ENCODE assay signal across 14 cellular contexts in the genomic region with DNA sequence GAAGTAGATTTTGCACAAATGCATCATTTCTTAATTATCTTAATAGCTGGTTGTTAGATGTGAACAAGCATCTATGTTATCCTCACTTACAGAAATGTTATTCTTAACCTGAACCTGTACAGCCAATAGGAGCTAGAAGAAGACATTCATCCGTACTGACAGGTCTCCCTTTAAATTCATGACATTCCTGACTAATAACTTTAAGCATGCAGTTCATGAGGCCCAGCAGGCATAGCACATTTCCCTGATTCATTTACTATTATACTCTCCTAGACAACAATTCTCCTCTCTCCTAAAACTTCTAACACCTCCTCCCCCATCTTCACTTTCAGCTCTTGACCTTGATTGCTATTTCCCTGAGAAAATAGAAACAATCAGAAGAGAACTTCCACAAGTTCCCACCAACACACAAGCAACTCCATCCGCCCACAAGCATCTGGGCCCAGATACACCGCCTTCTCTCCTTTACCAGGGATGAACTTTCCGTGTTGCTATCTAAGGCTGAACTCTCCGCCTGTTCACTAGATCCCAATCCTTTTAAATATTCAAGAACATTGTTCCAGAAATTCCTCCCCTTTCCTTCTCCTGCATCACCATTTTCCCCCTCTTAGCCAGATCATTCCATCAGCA.
DNase-seq lines count a peak whose midpoint lies in the region; ATAC-seq and TF ChIP-seq lines count a peak whose summit lies in the region.
"Had no signal": no experiment of that assay in that cellular context is flagged by ENCODE, and none has a peak within 500 bp of the region (broad histone marks: within the 10 kb centered on the region; RNA-seq: fewer than 3 reads in every experiment).

No MANE protein-coding gene starts in this region.

- no peak overlapping the region for H3K23ac ChIP-seq in mesenchymal stem cell (ENCODE audit: low read length in 2 of 2)

- DNase-seq in activated naive CD4-positive, alpha-beta T cell treated with anti-CD3 and anti-CD28 coated beads, Interleukin-2, amount 50 U/mL, for 72 hours (ENCODE audit: low spot score in 2 of 2): no peak
- peak; percentile 35 for DNase-seq in astrocyte of the hippocampus (ENCODE audit: low read depth, low spot score)
- DNase-seq in mesenchymal stem cell: no peak
- no peak for DNase-seq in UCSD-AML1 (lab: John Stamatoyannopoulos, UW; ENCODE audit: unreplicated experiment)
- DNase-seq in body of pancreas: no peak
- no peak for DNase-seq in stimulated activated CD4-positive, alpha-beta T cell treated with anti-CD3 and anti-CD28 coated beads, Interleukin-15, amount 100 ng/mL, for 24 hours
- DNase-seq: 8988T, C1 segment of cervical spinal cord, HCEC 1CT, NCI-H2107, Peyer's patch, SIG-M5 had no signal

- H2AK5ac ChIP-seq in mesenchymal stem cell (ENCODE audit: low read length, severe bottlenecking): peak overlapping the region; percentile 15

- H3K9ac ChIP-seq in mesenchymal stem cell (ENCODE audit: low read length): no peak overlapping the region

- intact Hi-C loops in body of pancreas (cut with DNase I): no loop called here

- peak overlapping the region; percentile 32 for H3K27ac Mint-ChIP-seq in activated naive CD4-positive, alpha-beta T cell treated with anti-CD3 and anti-CD28 coated beads, Interleukin-2, amount 50 U/mL, for 24 hours
- H3K27ac Mint-ChIP-seq in activated naive CD4-positive, alpha-beta T cell treated with anti-CD3 and anti-CD28 coated beads, Interleukin-2, amount 50 U/mL, for 72 hours: no peak overlapping the region

- no peaks in the 10 kb centered on the region for H3K36me3 ChIP-seq in mesenchymal stem cell (ENCODE audit: control insufficient read depth in 1 of 2, insufficient read depth in 2 of 2, low read depth in 1 of 2, low read length in 2 of 2)
- H3K36me3 ChIP-seq in body of pancreas (replicated peaks in 1 of 2; ENCODE audit: insufficient read depth in 1 of 2, low read depth in 2 of 2): no peaks in the 10 kb centered on the region
- H3K36me3 ChIP-seq: Peyer's patch had no signal

- H4K8ac ChIP-seq in mesenchymal stem cell (ENCODE audit: low read length): no peak overlapping the region

- no peak overlapping the region for H2BK5ac ChIP-seq in mesenchymal stem cell (ENCODE audit: low read depth, low read length, poor library complexity, severe bottlenecking)

- no peaks in the 10 kb centered on the region for H3K36me3 Mint-ChIP-seq in activated naive CD4-positive, alpha-beta T cell treated with anti-CD3 and anti-CD28 coated beads, Interleukin-2, amount 50 U/mL, for 24 hours
- no peaks in the 10 kb centered on the region for H3K36me3 Mint-ChIP-seq in activated naive CD4-positive, alpha-beta T cell treated with anti-CD3 and anti-CD28 coated beads, Interleukin-2, amount 50 U/mL, for 72 hours

- H4K91ac ChIP-seq in mesenchymal stem cell (ENCODE audit: low read length): no peak overlapping the region

- H3K27ac ChIP-seq in mesenchymal stem cell (ENCODE audit: low read length, poor library complexity, severe bottlenecking) (peak overlapping the region; percentile 75), body of pancreas (no peak overlapping the region)
- H3K27ac ChIP-seq: Peyer's patch had no signal

- no peak overlapping the region for H3K4ac ChIP-seq in mesenchymal stem cell (ENCODE audit: low read depth in 1 of 2, low read length in 2 of 2)

- ATAC-seq in activated naive CD4-positive, alpha-beta T cell treated with anti-CD3 and anti-CD28 coated beads, Interleukin-2, amount 50 U/mL, for 72 hours: no peak
- ATAC-seq in body of pancreas (no peak), GM18909 (IDR thresholded peaks at IDR 0.05; ENCODE audit: poor library complexity, unreplicated experiment) (no peak)

- H2AFZ ChIP-seq in mesenchymal stem cell (ENCODE audit: low read depth, low read length): no peak overlapping the region

- no peak overlapping the region for H3K14ac ChIP-seq in mesenchymal stem cell (ENCODE audit: low read length in 2 of 2)

- no peaks in the 10 kb centered on the region for H3K9me3 Mint-ChIP-seq in activated naive CD4-positive, alpha-beta T cell treated with anti-CD3 and anti-CD28 coated beads, Interleukin-2, amount 50 U/mL, for 24 hours
- H3K9me3 Mint-ChIP-seq in activated naive CD4-positive, alpha-beta T cell treated with anti-CD3 and anti-CD28 coated beads, Interleukin-2, amount 50 U/mL, for 72 hours: no peaks in the 10 kb centered on the region

- WGBS in mesenchymal stem cell: 83% methylated on average over 5 of the region's 5 CpGs
- 69 to 70% methylated on average over 5 of the region's 5 CpGs for WGBS in body of pancreas, 2 donors

- H2BK12ac ChIP-seq in mesenchymal stem cell (ENCODE audit: low read length in 2 of 2): no peak overlapping the region

- H3K9me3 ChIP-seq in mesenchymal stem cell (ENCODE audit: control insufficient read depth, low read length): no peaks in the 10 kb centered on the region
- H3K9me3 ChIP-seq in body of pancreas: no peaks in the 10 kb centered on the region
- H3K9me3 ChIP-seq: Peyer's patch had no signal

- no peak overlapping the region for H2BK15ac ChIP-seq in mesenchymal stem cell (ENCODE audit: low read depth, poor library complexity, severe bottlenecking)

- peaks cover 8% of the 10 kb centered on the region for H3K4me1 ChIP-seq in mesenchymal stem cell (ENCODE audit: control insufficient read depth, insufficient read depth, low read depth, low read length)
- H3K4me1 ChIP-seq in body of pancreas: no peaks in the 10 kb centered on the region
- H3K4me1 ChIP-seq: Peyer's patch had no signal

- no peaks in the 10 kb centered on the region for H3K4me1 Mint-ChIP-seq in activated naive CD4-positive, alpha-beta T cell treated with anti-CD3 and anti-CD28 coated beads, Interleukin-2, amount 50 U/mL, for 24 hours

- H3K27me3 Mint-ChIP-seq in activated naive CD4-positive, alpha-beta T cell treated with anti-CD3 and anti-CD28 coated beads, Interleukin-2, amount 50 U/mL, for 24 hours: peaks cover 2% of the 10 kb centered on the region

- no peak overlapping the region for H3K4me2 ChIP-seq in mesenchymal stem cell (ENCODE audit: low read length, poor library complexity, severe bottlenecking)

- no peaks in the 10 kb centered on the region for H3K27me3 ChIP-seq in mesenchymal stem cell (ENCODE audit: control insufficient read depth in 1 of 2, insufficient read depth in 1 of 2, low read length in 2 of 2)
- no peaks in the 10 kb centered on the region for H3K27me3 ChIP-seq in body of pancreas
- H3K27me3 ChIP-seq: Peyer's patch had no signal

- no peak for TF ChIP-seq CTCF in body of pancreas (IDR thresholded peaks at IDR 0.05)

- H3K4me3 Mint-ChIP-seq in activated naive CD4-positive, alpha-beta T cell treated with anti-CD3 and anti-CD28 coated beads, Interleukin-2, amount 50 U/mL, for 24 hours: no peak overlapping the region

- no peaks in the 10 kb centered on the region for H3K79me1 ChIP-seq in mesenchymal stem cell (replicated peaks; ENCODE audit: low read length, poor library complexity, severe bottlenecking)

- TF ChIP-seq POLR2A in body of pancreas (IDR thresholded peaks at IDR 0.05): no peak

- no peak overlapping the region for H3K18ac ChIP-seq in mesenchymal stem cell (ENCODE audit: low read depth in 1 of 2, low read length in 2 of 2)

- no peak overlapping the region for H2BK120ac ChIP-seq in mesenchymal stem cell (ENCODE audit: low read depth, low read length)

- H3K4me3 ChIP-seq in mesenchymal stem cell (ENCODE audit: insufficient read depth in 1 of 2, low read depth in 1 of 2, low read length in 2 of 2) (no peak overlapping the region), body of pancreas (no peak overlapping the region)
- H3K4me3 ChIP-seq: Peyer's patch had no signal
